In genomic region chr16:88906535-88907105, GRCh38 we compare ENCODE assay signal across 32 cellular contexts. TPM values are rescaled to one million over a fixed set of nuclear protein-coding genes. Genes with fewer than 3 reads are reported as not detected.
"Had no signal": no experiment of that assay in that cellular context is flagged by ENCODE, and none has a peak within 500 bp of the region (broad histone marks: within the 10 kb centered on the region; RNA-seq: fewer than 3 reads in every experiment).

No MANE protein-coding gene starts in this region.

- ATAC-seq: activated CD4-positive, CD25-positive, alpha-beta regulatory T cell treated with anti-CD3 and anti-CD28 coated beads, Interleukin-2, amount 50 U/mL, for 24 hours; activated CD8-positive, alpha-beta memory T cell treated with anti-CD3 and anti-CD28 coated beads, Interleukin-2, amount 10 ng/mL, durations not matched to agents 7 days and 5 days; effector memory CD8-positive, alpha-beta T cell; stimulated activated memory B cell treated with anti-CD40 and anti-IgM and Interleukin-4, amounts not matched to agents 10 μg/mL and 1 μg/mL and 100 μg/mL, for 72 hours had no signal

- H3K4me3 Mint-ChIP-seq: activated CD4-positive, alpha-beta T cell treated with anti-CD3 and anti-CD28 coated beads, Interleukin-2, amount 10 ng/mL, durations not matched to agents 7 days and 5 days; activated CD8-positive, alpha-beta memory T cell treated with anti-CD3 and anti-CD28 coated beads, Interleukin-2, amount 10 ng/mL, durations not matched to agents 7 days and 5 days; activated CD8-positive, alpha-beta T cell treated with anti-CD3 and anti-CD28 coated beads for 36 hours; effector memory CD8-positive, alpha-beta T cell; nephron progenitor cell; stimulated activated memory B cell treated with anti-CD40 and anti-IgM and Interleukin-4, amounts not matched to agents 10 μg/mL and 1 μg/mL and 100 μg/mL, for 72 hours; T-helper 2 cell treated with Interferon-gamma antibody and Interleukin-4, amounts not matched to agents 5 μg/mL and 100 μg/mL, for 36 hours had no signal

- H3K4me3 ChIP-seq: dorsolateral prefrontal cortex, esophagus muscularis mucosa, sigmoid colon, smooth muscle cell, stomach, suprapubic skin, tibial nerve had no signal

- H3K36me3 ChIP-seq: brain microvascular endothelial cell, sigmoid colon, stomach, suprapubic skin, tibial nerve had no signal

- H3K27me3 Mint-ChIP-seq: activated CD4-positive, alpha-beta T cell treated with anti-CD3 and anti-CD28 coated beads, Interleukin-2, amount 10 ng/mL, durations not matched to agents 7 days and 5 days; activated CD8-positive, alpha-beta memory T cell treated with anti-CD3 and anti-CD28 coated beads, Interleukin-2, amount 10 ng/mL, durations not matched to agents 7 days and 5 days; activated CD8-positive, alpha-beta T cell treated with anti-CD3 and anti-CD28 coated beads for 36 hours; stimulated activated memory B cell treated with anti-CD40 and anti-IgM and Interleukin-4, amounts not matched to agents 10 μg/mL and 1 μg/mL and 100 μg/mL, for 72 hours had no signal

- DNase-seq: activated CD4-positive, alpha-beta T cell treated with anti-CD3 and anti-CD28 coated beads, Interleukin-2, amount 10 ng/mL, durations not matched to agents 7 days and 5 days; activated CD8-positive, alpha-beta memory T cell treated with anti-CD3 and anti-CD28 coated beads, Interleukin-2, amount 10 ng/mL, durations not matched to agents 7 days and 5 days; activated CD8-positive, alpha-beta T cell treated with anti-CD3 and anti-CD28 coated beads for 36 hours; activated effector memory CD4-positive, alpha-beta T cell treated with anti-CD3 and anti-CD28 coated beads, Interleukin-2, amount 50 U/mL, for 16 hours; activated T-cell treated with anti-CD3 and anti-CD28 coated beads for 4 hours; aorta; brain microvascular endothelial cell; caudate nucleus; dorsolateral prefrontal cortex; effector memory CD8-positive, alpha-beta T cell; head of caudate nucleus; hypothalamus; nephron progenitor cell; occipital lobe; sigmoid colon; stimulated activated CD4-positive, alpha-beta T cell treated with anti-CD3 and anti-CD28 coated beads, Interleukin-15, amount 100 ng/mL, for 24 hours; stomach had no signal

- H3K27ac Mint-ChIP-seq: activated CD4-positive, alpha-beta T cell treated with anti-CD3 and anti-CD28 coated beads, Interleukin-2, amount 10 ng/mL, durations not matched to agents 7 days and 5 days; activated CD8-positive, alpha-beta memory T cell treated with anti-CD3 and anti-CD28 coated beads, Interleukin-2, amount 10 ng/mL, durations not matched to agents 7 days and 5 days; activated CD8-positive, alpha-beta T cell treated with anti-CD3 and anti-CD28 coated beads for 36 hours; activated naive CD4-positive, alpha-beta T cell treated with anti-CD3 and anti-CD28 coated beads, Interleukin-2, amount 50 U/mL, for 72 hours; effector memory CD8-positive, alpha-beta T cell; nephron progenitor cell; stimulated activated memory B cell treated with anti-CD40 and anti-IgM and Interleukin-4, amounts not matched to agents 10 μg/mL and 1 μg/mL and 100 μg/mL, for 72 hours; T-helper 2 cell treated with Interferon-gamma antibody and Interleukin-4, amounts not matched to agents 5 μg/mL and 100 μg/mL, for 36 hours had no signal

- H3K4me1 Mint-ChIP-seq: activated CD4-positive, alpha-beta T cell treated with anti-CD3 and anti-CD28 coated beads, Interleukin-2, amount 10 ng/mL, durations not matched to agents 7 days and 5 days; activated CD8-positive, alpha-beta memory T cell treated with anti-CD3 and anti-CD28 coated beads, Interleukin-2, amount 10 ng/mL, durations not matched to agents 7 days and 5 days had no signal

- H3K4me2 ChIP-seq: smooth muscle cell had no signal

- H3K27me3 ChIP-seq: suprapubic skin had no signal

- H3K9me3 ChIP-seq: esophagus muscularis mucosa, sigmoid colon, stomach, suprapubic skin, tibial nerve had no signal

- H3K36me3 Mint-ChIP-seq: activated CD8-positive, alpha-beta memory T cell treated with anti-CD3 and anti-CD28 coated beads, Interleukin-2, amount 10 ng/mL, durations not matched to agents 7 days and 5 days; activated naive CD4-positive, alpha-beta T cell treated with anti-CD3 and anti-CD28 coated beads, Interleukin-2, amount 50 U/mL, for 72 hours had no signal

- FAIRE-seq: frontal cortex, islet of Langerhans had no signal

- H3K9me3 Mint-ChIP-seq: activated CD4-positive, alpha-beta T cell treated with anti-CD3 and anti-CD28 coated beads, Interleukin-2, amount 10 ng/mL, durations not matched to agents 7 days and 5 days; activated CD8-positive, alpha-beta T cell treated with anti-CD3 and anti-CD28 coated beads for 36 hours; activated naive CD4-positive, alpha-beta T cell treated with anti-CD3 and anti-CD28 coated beads, Interleukin-2, amount 50 U/mL, for 72 hours; effector memory CD8-positive, alpha-beta T cell; nephron progenitor cell; stimulated activated memory B cell treated with anti-CD40 and anti-IgM and Interleukin-4, amounts not matched to agents 10 μg/mL and 1 μg/mL and 100 μg/mL, for 72 hours; T-helper 2 cell treated with Interferon-gamma antibody and Interleukin-4, amounts not matched to agents 5 μg/mL and 100 μg/mL, for 36 hours had no signal

- H3K27ac ChIP-seq: brain microvascular endothelial cell, esophagus muscularis mucosa, sigmoid colon, stomach, suprapubic skin, tibial nerve, VCaP had no signal

RNA-seq across cellular contexts. Expression of gene PABPN1L, which starts 40.2 kb away (rescaled TPM):
- total RNA-seq: activated CD4-positive, alpha-beta T cell treated with anti-CD3 and anti-CD28 coated beads, Interleukin-2, amount 10 ng/mL, durations not matched to agents 7 days and 5 days; activated CD8-positive, alpha-beta memory T cell treated with anti-CD3 and anti-CD28 coated beads, Interleukin-2, amount 10 ng/mL, durations not matched to agents 7 days and 5 days; activated CD8-positive, alpha-beta T cell treated with anti-CD3 and anti-CD28 coated beads for 36 hours; activated naive CD4-positive, alpha-beta T cell treated with anti-CD3 and anti-CD28 coated beads, Interleukin-2, amount 50 U/mL, for 72 hours; aorta; esophagus muscularis mucosa; frontal cortex; mononuclear cell; occipital lobe; renal cortical epithelial cell; sigmoid colon; smooth muscle cell; stomach; suprapubic skin; tibial nerve; urinary bladder had no signal
- polyA plus RNA-seq: aorta, liver, smooth muscle cell, urinary bladder had no signal
